1 cellular context compared by ENCODE assay signal in the genomic region with DNA sequence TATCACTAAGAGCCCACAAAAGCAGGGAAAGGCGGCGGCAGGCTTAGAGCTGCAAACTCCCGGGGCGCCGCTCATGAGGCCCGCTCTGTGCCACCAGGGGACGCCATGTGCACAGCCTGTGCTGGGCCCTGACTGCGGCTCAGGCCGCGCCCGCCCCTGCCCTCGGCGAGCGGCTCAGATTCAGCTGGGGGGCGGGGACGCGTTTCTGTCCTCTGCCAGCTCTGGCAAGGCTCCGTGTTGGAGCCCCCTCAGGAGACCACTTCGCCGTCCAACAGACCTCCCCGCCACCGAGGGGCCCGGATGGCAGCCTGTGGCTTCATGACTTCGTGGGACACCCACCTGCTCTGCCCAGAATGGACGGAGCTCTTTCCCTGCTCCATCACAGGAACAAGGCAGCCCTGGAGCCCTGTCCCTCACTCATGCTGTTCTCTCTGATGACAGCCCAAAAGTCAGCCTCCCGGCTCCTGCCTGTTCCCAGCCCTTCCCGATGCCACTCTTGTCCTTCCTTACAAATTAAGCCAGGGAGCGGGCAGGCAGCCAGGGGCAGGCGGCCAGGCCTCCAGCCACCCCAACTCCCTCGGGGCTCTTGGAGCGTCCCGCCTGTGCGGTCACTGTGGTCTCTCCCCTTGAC.
TF ChIP-seq lines count a peak whose summit lies in the region.

No MANE protein-coding gene starts in this region.

TF ChIP-seq in K562, 482 proteins besides CTCF, POLR2A, EP300 and RAD21 (continued from another document and continues in another):
- TF ChIP-seq, protein P1, sequence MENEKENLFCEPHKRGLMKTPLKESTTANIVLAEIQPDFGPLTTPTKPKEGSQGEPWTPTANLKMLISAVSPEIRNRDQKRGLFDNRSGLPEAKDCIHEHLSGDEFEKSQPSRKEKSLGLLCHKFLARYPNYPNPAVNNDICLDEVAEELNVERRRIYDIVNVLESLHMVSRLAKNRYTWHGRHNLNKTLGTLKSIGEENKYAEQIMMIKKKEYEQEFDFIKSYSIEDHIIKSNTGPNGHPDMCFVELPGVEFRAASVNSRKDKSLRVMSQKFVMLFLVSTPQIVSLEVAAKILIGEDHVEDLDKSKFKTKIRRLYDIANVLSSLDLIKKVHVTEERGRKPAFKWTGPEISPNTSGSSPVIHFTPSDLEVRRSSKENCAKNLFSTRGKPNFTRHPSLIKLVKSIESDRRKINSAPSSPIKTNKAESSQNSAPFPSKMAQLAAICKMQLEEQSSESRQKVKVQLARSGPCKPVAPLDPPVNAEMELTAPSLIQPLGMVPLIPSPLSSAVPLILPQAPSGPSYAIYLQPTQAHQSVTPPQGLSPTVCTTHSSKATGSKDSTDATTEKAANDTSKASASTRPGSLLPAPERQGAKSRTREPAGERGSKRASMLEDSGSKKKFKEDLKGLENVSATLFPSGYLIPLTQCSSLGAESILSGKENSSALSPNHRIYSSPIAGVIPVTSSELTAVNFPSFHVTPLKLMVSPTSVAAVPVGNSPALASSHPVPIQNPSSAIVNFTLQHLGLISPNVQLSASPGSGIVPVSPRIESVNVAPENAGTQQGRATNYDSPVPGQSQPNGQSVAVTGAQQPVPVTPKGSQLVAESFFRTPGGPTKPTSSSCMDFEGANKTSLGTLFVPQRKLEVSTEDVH (IDR thresholded peaks at IDR 0.05; ENCODE audit: low read depth, partially characterized antibody), result no peak
- TF ChIP-seq, protein P2, sequence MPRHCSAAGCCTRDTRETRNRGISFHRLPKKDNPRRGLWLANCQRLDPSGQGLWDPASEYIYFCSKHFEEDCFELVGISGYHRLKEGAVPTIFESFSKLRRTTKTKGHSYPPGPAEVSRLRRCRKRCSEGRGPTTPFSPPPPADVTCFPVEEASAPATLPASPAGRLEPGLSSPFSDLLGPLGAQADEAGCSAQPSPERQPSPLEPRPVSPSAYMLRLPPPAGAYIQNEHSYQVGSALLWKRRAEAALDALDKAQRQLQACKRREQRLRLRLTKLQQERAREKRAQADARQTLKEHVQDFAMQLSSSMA (CRISPR knock-in tag; IDR thresholded peaks at IDR 0.05), result no peak
- TF ChIP-seq KAT8 (IDR thresholded peaks at IDR 0.05; ENCODE audit: low read depth) (no peak), NEUROD1 (IDR thresholded peaks at IDR 0.05; ENCODE audit: borderline replicate concordance, low read depth, low read length, partially characterized antibody) (no peak), MAFK (IDR thresholded peaks at IDR 0.05; ENCODE audit: low read length) (no peak), PTRF (tag; IDR thresholded peaks at IDR 0.05) (no peak), NRF1 (conservative IDR thresholded peaks at IDR 0.05 in 1 of 2, IDR thresholded peaks at IDR 0.05 in 1 of 2) (no peak), ZNF444 (CRISPR knock-in tag; IDR thresholded peaks at IDR 0.05) (no peak), MYBL2 (IDR thresholded peaks at IDR 0.05; ENCODE audit: low read depth) (no peak), MYBL2 (CRISPR knock-in tag; IDR thresholded peaks at IDR 0.05; ENCODE audit: borderline replicate concordance) (no peak), FOXM1 (IDR thresholded peaks at IDR 0.05; ENCODE audit: low read depth) (no peak), FOXM1 (CRISPR knock-in tag; IDR thresholded peaks at IDR 0.05; ENCODE audit: low read depth) (no peak), MECOM (CRISPR knock-in tag; IDR thresholded peaks at IDR 0.05) (no peak), CEBPG (CRISPR knock-in tag; IDR thresholded peaks at IDR 0.05) (no peak), CEBPG (tag; conservative IDR thresholded peaks at IDR 0.05 in 1 of 2, IDR thresholded peaks at IDR 0.05 in 1 of 2) (no peak), SREBF1 (IDR thresholded peaks at IDR 0.05; ENCODE audit: borderline replicate concordance, low read depth, low read length) (no peak), BCL6 (CRISPR knock-in tag; IDR thresholded peaks at IDR 0.05) (no peak), DIDO1 (tag; IDR thresholded peaks at IDR 0.05; ENCODE audit: low read depth) (no peak), CXXC5 (CRISPR knock-in tag; IDR thresholded peaks at IDR 0.05) (peak; percentile 62; the same call in 1 of the 2 replicates), NFE2 (IDR thresholded peaks at IDR 0.05; ENCODE audit: low read depth) (no peak), ARHGAP35 (IDR thresholded peaks at IDR 0.05; ENCODE audit: partially characterized antibody) (no peak), EGR1 (conservative IDR thresholded peaks at IDR 0.05) (0 out of 2 replicates have a peak, but pooled peaks have one; percentile 16), CBX3 (IDR thresholded peaks at IDR 0.05; ENCODE audit: borderline replicate concordance in 1 of 2, low read length in 2 of 2) (no peak), SRSF3 (IDR thresholded peaks at IDR 0.05; ENCODE audit: insufficient read depth, low read length) (no peak), KLF16 (IDR thresholded peaks at IDR 0.05) (peak; percentile 30; the same call in 1 of the 2 replicates), ZNF263 (CRISPR knock-in tag; IDR thresholded peaks at IDR 0.05; ENCODE audit: borderline replicate concordance) (no peak), PHF20 (IDR thresholded peaks at IDR 0.05; ENCODE audit: partially characterized antibody) (no peak), MCM5 (IDR thresholded peaks at IDR 0.05; ENCODE audit: low read depth) (no peak), ZNF133 (CRISPR knock-in tag; IDR thresholded peaks at IDR 0.05) (no peak), ZNF584 (CRISPR knock-in tag; IDR thresholded peaks at IDR 0.05; ENCODE audit: low read depth) (no peak), TFAM (CRISPR knock-in tag; conservative IDR thresholded peaks at IDR 0.05) (no peak), CBX2 (IDR thresholded peaks at IDR 0.05; ENCODE audit: insufficient read depth, low read length, poor library complexity, severe bottlenecking) (no peak), KDM1A (IDR thresholded peaks at IDR 0.05) (no peak), NFIC (IDR thresholded peaks at IDR 0.05) (no peak; the same call in 1 of the 2 replicates)
- TF ChIP-seq, protein P3, sequence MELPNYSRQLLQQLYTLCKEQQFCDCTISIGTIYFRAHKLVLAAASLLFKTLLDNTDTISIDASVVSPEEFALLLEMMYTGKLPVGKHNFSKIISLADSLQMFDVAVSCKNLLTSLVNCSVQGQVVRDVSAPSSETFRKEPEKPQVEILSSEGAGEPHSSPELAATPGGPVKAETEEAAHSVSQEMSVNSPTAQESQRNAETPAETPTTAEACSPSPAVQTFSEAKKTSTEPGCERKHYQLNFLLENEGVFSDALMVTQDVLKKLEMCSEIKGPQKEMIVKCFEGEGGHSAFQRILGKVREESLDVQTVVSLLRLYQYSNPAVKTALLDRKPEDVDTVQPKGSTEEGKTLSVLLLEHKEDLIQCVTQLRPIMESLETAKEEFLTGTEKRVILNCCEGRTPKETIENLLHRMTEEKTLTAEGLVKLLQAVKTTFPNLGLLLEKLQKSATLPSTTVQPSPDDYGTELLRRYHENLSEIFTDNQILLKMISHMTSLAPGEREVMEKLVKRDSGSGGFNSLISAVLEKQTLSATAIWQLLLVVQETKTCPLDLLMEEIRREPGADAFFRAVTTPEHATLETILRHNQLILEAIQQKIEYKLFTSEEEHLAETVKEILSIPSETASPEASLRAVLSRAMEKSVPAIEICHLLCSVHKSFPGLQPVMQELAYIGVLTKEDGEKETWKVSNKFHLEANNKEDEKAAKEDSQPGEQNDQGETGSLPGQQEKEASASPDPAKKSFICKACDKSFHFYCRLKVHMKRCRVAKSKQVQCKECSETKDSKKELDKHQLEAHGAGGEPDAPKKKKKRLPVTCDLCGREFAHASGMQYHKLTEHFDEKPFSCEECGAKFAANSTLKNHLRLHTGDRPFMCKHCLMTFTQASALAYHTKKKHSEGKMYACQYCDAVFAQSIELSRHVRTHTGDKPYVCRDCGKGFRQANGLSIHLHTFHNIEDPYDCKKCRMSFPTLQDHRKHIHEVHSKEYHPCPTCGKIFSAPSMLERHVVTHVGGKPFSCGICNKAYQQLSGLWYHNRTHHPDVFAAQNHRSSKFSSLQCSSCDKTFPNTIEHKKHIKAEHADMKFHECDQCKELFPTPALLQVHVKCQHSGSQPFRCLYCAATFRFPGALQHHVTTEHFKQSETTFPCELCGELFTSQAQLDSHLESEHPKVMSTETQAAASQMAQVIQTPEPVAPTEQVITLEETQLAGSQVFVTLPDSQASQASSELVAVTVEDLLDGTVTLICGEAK (IDR thresholded peaks at IDR 0.05), result no peak
- TF ChIP-seq, protein P3 (CRISPR knock-in tag; IDR thresholded peaks at IDR 0.05), result no peak
- TF ChIP-seq, protein P4, sequence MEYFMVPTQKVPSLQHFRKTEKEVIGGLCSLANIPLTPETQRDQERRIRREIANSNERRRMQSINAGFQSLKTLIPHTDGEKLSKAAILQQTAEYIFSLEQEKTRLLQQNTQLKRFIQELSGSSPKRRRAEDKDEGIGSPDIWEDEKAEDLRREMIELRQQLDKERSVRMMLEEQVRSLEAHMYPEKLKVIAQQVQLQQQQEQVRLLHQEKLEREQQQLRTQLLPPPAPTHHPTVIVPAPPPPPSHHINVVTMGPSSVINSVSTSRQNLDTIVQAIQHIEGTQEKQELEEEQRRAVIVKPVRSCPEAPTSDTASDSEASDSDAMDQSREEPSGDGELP (CRISPR knock-in tag; IDR thresholded peaks at IDR 0.05; ENCODE audit: borderline replicate concordance), result peak; percentile 83; the same call in 1 of the 2 replicates
- TF ChIP-seq, protein P5, sequence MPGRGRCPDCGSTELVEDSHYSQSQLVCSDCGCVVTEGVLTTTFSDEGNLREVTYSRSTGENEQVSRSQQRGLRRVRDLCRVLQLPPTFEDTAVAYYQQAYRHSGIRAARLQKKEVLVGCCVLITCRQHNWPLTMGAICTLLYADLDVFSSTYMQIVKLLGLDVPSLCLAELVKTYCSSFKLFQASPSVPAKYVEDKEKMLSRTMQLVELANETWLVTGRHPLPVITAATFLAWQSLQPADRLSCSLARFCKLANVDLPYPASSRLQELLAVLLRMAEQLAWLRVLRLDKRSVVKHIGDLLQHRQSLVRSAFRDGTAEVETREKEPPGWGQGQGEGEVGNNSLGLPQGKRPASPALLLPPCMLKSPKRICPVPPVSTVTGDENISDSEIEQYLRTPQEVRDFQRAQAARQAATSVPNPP (IDR thresholded peaks at IDR 0.05; ENCODE audit: borderline replicate concordance, insufficient read depth, insufficient read length), result no peak
- TF ChIP-seq, protein P6, sequence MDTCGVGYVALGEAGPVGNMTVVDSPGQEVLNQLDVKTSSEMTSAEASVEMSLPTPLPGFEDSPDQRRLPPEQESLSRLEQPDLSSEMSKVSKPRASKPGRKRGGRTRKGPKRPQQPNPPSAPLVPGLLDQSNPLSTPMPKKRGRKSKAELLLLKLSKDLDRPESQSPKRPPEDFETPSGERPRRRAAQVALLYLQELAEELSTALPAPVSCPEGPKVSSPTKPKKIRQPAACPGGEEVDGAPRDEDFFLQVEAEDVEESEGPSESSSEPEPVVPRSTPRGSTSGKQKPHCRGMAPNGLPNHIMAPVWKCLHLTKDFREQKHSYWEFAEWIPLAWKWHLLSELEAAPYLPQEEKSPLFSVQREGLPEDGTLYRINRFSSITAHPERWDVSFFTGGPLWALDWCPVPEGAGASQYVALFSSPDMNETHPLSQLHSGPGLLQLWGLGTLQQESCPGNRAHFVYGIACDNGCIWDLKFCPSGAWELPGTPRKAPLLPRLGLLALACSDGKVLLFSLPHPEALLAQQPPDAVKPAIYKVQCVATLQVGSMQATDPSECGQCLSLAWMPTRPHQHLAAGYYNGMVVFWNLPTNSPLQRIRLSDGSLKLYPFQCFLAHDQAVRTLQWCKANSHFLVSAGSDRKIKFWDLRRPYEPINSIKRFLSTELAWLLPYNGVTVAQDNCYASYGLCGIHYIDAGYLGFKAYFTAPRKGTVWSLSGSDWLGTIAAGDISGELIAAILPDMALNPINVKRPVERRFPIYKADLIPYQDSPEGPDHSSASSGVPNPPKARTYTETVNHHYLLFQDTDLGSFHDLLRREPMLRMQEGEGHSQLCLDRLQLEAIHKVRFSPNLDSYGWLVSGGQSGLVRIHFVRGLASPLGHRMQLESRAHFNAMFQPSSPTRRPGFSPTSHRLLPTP (IDR thresholded peaks at IDR 0.05; ENCODE audit: borderline replicate concordance, extremely low read depth, insufficient read length), result no peak
- TF ChIP-seq, protein P7, sequence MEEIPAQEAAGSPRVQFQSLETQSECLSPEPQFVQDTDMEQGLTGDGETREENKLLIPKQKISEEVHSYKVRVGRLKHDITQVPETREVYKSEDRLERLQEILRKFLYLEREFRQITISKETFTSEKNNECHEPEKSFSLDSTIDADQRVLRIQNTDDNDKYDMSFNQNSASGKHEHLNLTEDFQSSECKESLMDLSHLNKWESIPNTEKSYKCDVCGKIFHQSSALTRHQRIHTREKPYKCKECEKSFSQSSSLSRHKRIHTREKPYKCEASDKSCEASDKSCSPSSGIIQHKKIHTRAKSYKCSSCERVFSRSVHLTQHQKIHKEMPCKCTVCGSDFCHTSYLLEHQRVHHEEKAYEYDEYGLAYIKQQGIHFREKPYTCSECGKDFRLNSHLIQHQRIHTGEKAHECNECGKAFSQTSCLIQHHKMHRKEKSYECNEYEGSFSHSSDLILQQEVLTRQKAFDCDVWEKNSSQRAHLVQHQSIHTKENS (CRISPR knock-in tag; IDR thresholded peaks at IDR 0.05), result no peak
